ENCODE assay signal across 12 cellular contexts in the genomic region with DNA sequence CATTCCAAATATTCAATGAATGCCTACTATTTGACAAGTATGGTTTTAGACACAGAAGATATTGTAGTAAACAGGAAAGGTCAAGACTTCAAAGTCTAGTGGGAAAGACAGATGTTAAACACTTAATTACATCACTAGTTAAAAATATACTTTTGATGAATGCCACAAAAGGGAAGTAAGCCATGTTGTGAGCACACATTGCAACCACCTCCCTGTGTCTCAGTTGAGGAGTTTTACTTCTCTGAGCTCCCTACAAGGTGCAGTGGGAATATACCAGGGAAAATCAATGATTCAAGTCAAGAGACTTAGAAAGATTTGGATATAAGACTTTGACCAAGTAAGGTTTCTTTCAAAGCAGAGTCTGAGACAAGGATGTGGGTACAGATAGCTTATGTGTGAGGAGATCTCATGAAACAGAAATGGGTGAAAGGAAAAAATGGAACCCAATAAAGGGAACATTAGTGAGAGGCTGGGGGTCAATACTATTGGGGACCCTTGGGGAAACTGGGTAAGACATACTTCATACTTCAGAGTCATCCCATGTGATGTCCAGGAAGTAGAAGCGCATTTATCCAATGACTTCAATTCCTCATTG.
A peak's percentile ranks its signal among the peaks of the same experiment; 100 is the strongest.
DNase-seq lines count a peak whose midpoint lies in the region; ATAC-seq and TF ChIP-seq lines count a peak whose summit lies in the region.
"Had no signal": no experiment of that assay in that cellular context is flagged by ENCODE, and none has a peak within 500 bp of the region (broad histone marks: within the 10 kb centered on the region; RNA-seq: fewer than 3 reads in every experiment).

No MANE protein-coding gene starts in this region.

- intact Hi-C loops in sciatic nerve (cut with DNase I) = no loop called here

- H3K36me3 ChIP-seq in brain microvascular endothelial cell (replicated peaks) = no peaks in the 10 kb centered on the region

- H3K27ac ChIP-seq in brain microvascular endothelial cell = no peak overlapping the region
- H3K27ac ChIP-seq: RWPE1 had no signal

- H3K27ac Mint-ChIP-seq in activated naive CD8-positive, alpha-beta T cell treated with anti-CD3 and anti-CD28 coated beads for 36 hours = peak overlapping the region; percentile 8

- no peak overlapping the region for H3K4me3 ChIP-seq in brain microvascular endothelial cell (ENCODE audit: low read depth, low read length)

- ATAC-seq in GM18519 (IDR thresholded peaks at IDR 0.05; ENCODE audit: low FRiP score, unreplicated experiment) (peak; percentile 89), GM21529 (IDR thresholded peaks at IDR 0.05; ENCODE audit: unreplicated experiment) (peak; percentile 94), HG03175 (IDR thresholded peaks at IDR 0.05; ENCODE audit: unreplicated experiment) (peak; percentile 95), sciatic nerve (no peak)

- no peak for DNase-seq in activated naive CD8-positive, alpha-beta T cell treated with anti-CD3 and anti-CD28 coated beads for 36 hours
- no peak for DNase-seq in GM19240 (ENCODE audit: insufficient read length, low spot score)
- no peak for DNase-seq in brain microvascular endothelial cell
- DNase-seq in effector CD4-positive, alpha-beta T cell = no peak
- no peak for DNase-seq in sciatic nerve (ENCODE audit: low spot score)
- DNase-seq: activated CD4-positive, alpha-beta T cell treated with anti-CD3 and anti-CD28 coated beads, Interleukin-2, amount 50 U/mL, for 1 hour; kidney glomerular epithelial cell; NCI-H1092 had no signal

- peaks cover 6% of the 10 kb centered on the region for H3K9me3 Mint-ChIP-seq in activated naive CD8-positive, alpha-beta T cell treated with anti-CD3 and anti-CD28 coated beads for 36 hours

- in situ Hi-C loops in brain microvascular endothelial cell (cut with HindIII; ENCODE audit: low pct_ligation_motif_present, low sequenced_read_pairs) = no loop called here

- no peaks in the 10 kb centered on the region for H3K27me3 Mint-ChIP-seq in activated naive CD8-positive, alpha-beta T cell treated with anti-CD3 and anti-CD28 coated beads for 36 hours

- H3K4me1 Mint-ChIP-seq in activated naive CD8-positive, alpha-beta T cell treated with anti-CD3 and anti-CD28 coated beads for 36 hours = no peaks in the 10 kb centered on the region

- H3K4me3 Mint-ChIP-seq in activated naive CD8-positive, alpha-beta T cell treated with anti-CD3 and anti-CD28 coated beads for 36 hours = no peak overlapping the region

- H3K36me3 Mint-ChIP-seq in activated naive CD8-positive, alpha-beta T cell treated with anti-CD3 and anti-CD28 coated beads for 36 hours = no peaks in the 10 kb centered on the region

- H3K27me3 ChIP-seq in brain microvascular endothelial cell (replicated peaks) = no peaks in the 10 kb centered on the region

- TF ChIP-seq CTCF in brain microvascular endothelial cell (IDR thresholded peaks at IDR 0.05; ENCODE audit: low read depth, low read length, missing control alignments) = no peak
